ENCODE assay signal across 20 cellular contexts in the genomic region with DNA sequence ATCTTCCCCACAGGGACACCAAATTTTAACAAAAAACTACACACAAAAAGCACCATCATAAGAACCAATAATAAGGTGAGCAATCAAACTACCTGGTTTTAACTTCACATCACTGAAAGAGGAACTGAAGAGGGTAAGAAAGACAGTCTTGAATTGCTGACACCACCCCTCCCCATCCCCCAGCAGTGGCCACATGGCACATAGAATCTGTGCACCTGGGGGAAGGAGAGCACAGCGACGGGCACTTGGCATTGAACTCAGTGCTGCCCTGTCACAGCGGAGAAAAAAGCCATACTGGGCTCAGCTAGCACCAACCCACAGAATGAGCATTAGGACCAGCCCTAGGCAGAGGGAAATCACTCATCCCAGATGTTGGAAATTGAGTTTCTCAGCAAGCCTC.
A peak's percentile ranks its signal among the peaks of the same experiment; 100 is the strongest.
DNase-seq lines count a peak whose midpoint lies in the region; TF ChIP-seq lines count a peak whose summit lies in the region.
"Had no signal": no experiment of that assay in that cellular context is flagged by ENCODE, and none has a peak within 500 bp of the region (broad histone marks: within the 10 kb centered on the region; RNA-seq: fewer than 3 reads in every experiment).

No MANE protein-coding gene starts in this region.

- no peak overlapping the region for H2AFZ ChIP-seq in MM.1S (ENCODE audit: low read length)

- H3K9ac ChIP-seq in MM.1S (ENCODE audit: low read length): no peak overlapping the region
- H3K9ac ChIP-seq: BLaER1 treated with 17β-estradiol and CSF1 and Interleukin-3, amounts not matched to agents 10 nM and 100 nM had no signal

- intact Hi-C loops in head of caudate nucleus (cut with DNase I): no loop called here

- TF ChIP-seq CTCF in GM12865 (IDR thresholded peaks at IDR 0.05; ENCODE audit: insufficient read depth, low read depth, low read length, missing control alignments) (no peak), MM.1S (IDR thresholded peaks at IDR 0.05; ENCODE audit: low read length) (no peak)

- no peaks in the 10 kb centered on the region for H4K20me1 ChIP-seq in MM.1S (ENCODE audit: insufficient read depth, low read length)
- H4K20me1 ChIP-seq: BLaER1 treated with 17β-estradiol and CSF1 and Interleukin-3, amounts not matched to agents 10 nM and 100 nM had no signal

- no peaks in the 10 kb centered on the region for H3K9me2 ChIP-seq in MM.1S (replicated peaks; ENCODE audit: insufficient read depth, low read length)

- H3K79me2 ChIP-seq in MM.1S (ENCODE audit: low read length): no peaks in the 10 kb centered on the region

- no peaks in the 10 kb centered on the region for H3F3A ChIP-seq in MM.1S (ENCODE audit: insufficient read depth, low read length)

- peaks cover 7% of the 10 kb centered on the region; the same call in 1 of the 2 replicates for H3K4me1 ChIP-seq in MM.1S (ENCODE audit: low read length)
- H3K4me1 ChIP-seq in HAP-1: 0 out of 2 replicates have a peak, but pooled peaks cover 2% of the 10 kb centered on the region
- H3K4me1 ChIP-seq: A549; BLaER1 treated with 17β-estradiol and CSF1 and Interleukin-3, amounts not matched to agents 10 nM and 100 nM had no signal

- H3K27me3 ChIP-seq in MM.1S (replicated peaks; ENCODE audit: insufficient read depth, low read length) (no peaks in the 10 kb centered on the region), HAP-1 (ENCODE audit: low read depth) (no peaks in the 10 kb centered on the region)
- H3K27me3 ChIP-seq: BLaER1 treated with 17β-estradiol and CSF1 and Interleukin-3, amounts not matched to agents 10 nM and 100 nM had no signal

- H3K27ac ChIP-seq in MM.1S (ENCODE audit: low read length): no peak overlapping the region
- H3K27ac ChIP-seq: 22Rv1; A549; BLaER1 treated with 17β-estradiol and CSF1 and Interleukin-3, amounts not matched to agents 10 nM and 100 nM; C4-2B had no signal

- H3K9me3 ChIP-seq in MM.1S (replicated peaks; ENCODE audit: insufficient read depth, low read length): no peaks in the 10 kb centered on the region
- no peaks in the 10 kb centered on the region for H3K9me3 ChIP-seq in HAP-1
- H3K9me3 ChIP-seq: A549; BLaER1 treated with 17β-estradiol and CSF1 and Interleukin-3, amounts not matched to agents 10 nM and 100 nM had no signal

- no peaks in the 10 kb centered on the region for H3K36me3 ChIP-seq in MM.1S (replicated peaks; ENCODE audit: insufficient read depth, low read length)
- no peaks in the 10 kb centered on the region for H3K36me3 ChIP-seq in HAP-1 (replicated peaks)
- H3K36me3 ChIP-seq: BLaER1 treated with 17β-estradiol and CSF1 and Interleukin-3, amounts not matched to agents 10 nM and 100 nM had no signal

- DNase-seq in GM12865 (ENCODE audit: low read depth) (peak; percentile 9), MM.1S (peak; percentile 37), RPMI8226 (peak; percentile 54), head of caudate nucleus (no peak), NCI-H1417 treated with DMSO at 0.1 percent for 48 hours (lab: John Stamatoyannopoulos, UW) (no peak), HAP-1 (ENCODE audit: low spot score in 2 of 2) (no peak)
- DNase-seq: AML-193; CD4-positive, alpha-beta T cell; CD8-positive, alpha-beta T cell; DMS 273 treated with DMSO at 0.1 percent for 48 hours; DMS153; DMS53; DMS79; DND-41; EL; GDM1 had no signal

- no peak overlapping the region for H3K4me3 ChIP-seq in GM12865 (ENCODE audit: low read depth, low read length)
- H3K4me3 ChIP-seq in MM.1S (ENCODE audit: low read length): no peak overlapping the region
- no peak overlapping the region for H3K4me3 ChIP-seq in HAP-1
- H3K4me3 ChIP-seq: A549; BLaER1 treated with 17β-estradiol and CSF1 and Interleukin-3, amounts not matched to agents 10 nM and 100 nM had no signal

- in situ Hi-C loops in HAP-1 (cut with MboI; ENCODE audit: low sequenced_read_pairs): no loop called here

- H3K4me2 ChIP-seq in MM.1S (ENCODE audit: low read depth, low read length): no peak overlapping the region
- H3K4me2 ChIP-seq: A549; BLaER1 treated with 17β-estradiol and CSF1 and Interleukin-3, amounts not matched to agents 10 nM and 100 nM had no signal

Comparison
In these comparisons a context has a peak if more than half of its experiments do, and no peak if none do; other contexts are left out.
1. DNase-seq: peak in GM12865 (single experiment), MM.1S (single experiment) and RPMI8226 (single experiment); none in head of caudate nucleus (0 of 42), NCI-H1417 treated with DMSO at 0.1 percent for 48 hours (single experiment) and HAP-1 (0 of 2).